9 cellular contexts compared by ENCODE assay signal in genomic region chr1:98660941-98661543, GRCh38. TPM values are rescaled to one million over a fixed set of nuclear protein-coding genes. Genes with fewer than 3 reads are reported as not detected.
A peak's percentile ranks its signal among the peaks of the same experiment; 100 is the strongest.
DNase-seq lines count a peak whose midpoint lies in the region; FAIRE-seq and TF ChIP-seq lines count a peak whose summit lies in the region.
"Had no signal": no experiment of that assay in that cellular context is flagged by ENCODE, and none has a peak within 500 bp of the region (broad histone marks: within the 10 kb centered on the region; RNA-seq: fewer than 3 reads in every experiment).

No MANE protein-coding gene starts in this region.

- H3K36me3 Mint-ChIP-seq in CD4-positive, alpha-beta memory T cell: no peaks in the 10 kb centered on the region

- CTCF ChIA-PET in CD4-positive, alpha-beta memory T cell (lab: Charles Lee; ENCODE audit: partially characterized antibody): no interaction called here

- no peaks in the 10 kb centered on the region for H3K9me3 ChIP-seq in CD4-positive, alpha-beta memory T cell (ENCODE audit: control insufficient read depth in 1 of 2, low read length in 2 of 2)
- H3K9me3 ChIP-seq in HUES64 (ENCODE audit: insufficient read depth, low read depth, low read length) (no peaks in the 10 kb centered on the region), ectodermal cell (ENCODE audit: control insufficient read depth, low read length) (no peaks in the 10 kb centered on the region), mononuclear cell (ENCODE audit: low read depth, low read length) (no peaks in the 10 kb centered on the region)

- H3K4me1 Mint-ChIP-seq in CD4-positive, alpha-beta memory T cell: peaks cover 10 to 21% (median 17%) of the 10 kb centered on the region in 4 donors

- POLR2A ChIA-PET in CD4-positive, alpha-beta memory T cell (lab: Charles Lee; ENCODE audit: partially characterized antibody): no interaction called here

- 7% methylated on average over 25 of the region's 25 CpGs for WGBS in HUES64
- 8 to 9% methylated on average over 25 of the region's 25 CpGs for WGBS in ectodermal cell, 2 experiments
- 2% methylated on average over 25 of the region's 25 CpGs for WGBS in urinary bladder

- peaks cover 0 to 5% (median 0%) of the 10 kb centered on the region in 8 donors for H3K9me3 Mint-ChIP-seq in CD4-positive, alpha-beta memory T cell

- H3K27me3 ChIP-seq in CD4-positive, alpha-beta memory T cell (ENCODE audit: insufficient read depth, low read length): peaks cover 12% of the 10 kb centered on the region
- H3K27me3 ChIP-seq in HUES64 (ENCODE audit: insufficient read depth, low read length) (peaks cover 6% of the 10 kb centered on the region), ectodermal cell (ENCODE audit: control insufficient read depth, insufficient read depth, low read length, poor library complexity, severe bottlenecking) (peaks cover 7% of the 10 kb centered on the region), mononuclear cell (ENCODE audit: insufficient read depth, low read length) (peaks cover 40% of the 10 kb centered on the region)

- peaks cover 16 to 29% of the 10 kb centered on the region in 2 donors for H3K27me3 Mint-ChIP-seq in CD4-positive, alpha-beta memory T cell

- FAIRE-seq in GM12892 (lab: Jason Lieb, UNC): no peak
- FAIRE-seq: endometrium had no signal

- H3K27ac Mint-ChIP-seq in CD4-positive, alpha-beta memory T cell: no peak overlapping the region

- H3K4me3 ChIP-seq in CD4-positive, alpha-beta memory T cell (ENCODE audit: low read length in 2 of 2): no peak overlapping the region
- H3K4me3 ChIP-seq in HUES64 (ENCODE audit: low read length) (peak overlapping the region; percentile 87), ectodermal cell (ENCODE audit: insufficient read depth, low read depth, low read length) (peak overlapping the region; percentile 86), mononuclear cell (ENCODE audit: low read length) (peak overlapping the region; percentile 35), urinary bladder (ENCODE audit: low read depth, low read length) (peak overlapping the region; percentile 85)

- peak overlapping the region; percentile 80 for H3K9ac ChIP-seq in HUES64 (ENCODE audit: low read depth, low read length)

- no peak for TF ChIP-seq POLR2A in GM12892 (IDR thresholded peaks at IDR 0.05; ENCODE audit: low read depth, low read length)

- H3K36me3 ChIP-seq in CD4-positive, alpha-beta memory T cell (ENCODE audit: insufficient read depth, low read length): no peaks in the 10 kb centered on the region
- H3K36me3 ChIP-seq in HUES64 (ENCODE audit: insufficient read depth, low read length) (no peaks in the 10 kb centered on the region), ectodermal cell (ENCODE audit: control insufficient read depth, insufficient read depth, low read length) (no peaks in the 10 kb centered on the region), urinary bladder (ENCODE audit: insufficient read depth) (no peaks in the 10 kb centered on the region)

- H3K4me3 Mint-ChIP-seq in CD4-positive, alpha-beta memory T cell: peak overlapping the region; percentile 25 to 83 (median 79)

- intact Hi-C loops in CD4-positive, alpha-beta memory T cell (cut with micrococcal nuclease): no loop called here

- H3K4me1 ChIP-seq in CD4-positive, alpha-beta memory T cell (ENCODE audit: insufficient read depth, low read length): peaks cover 10% of the 10 kb centered on the region
- H3K4me1 ChIP-seq in HUES64 (ENCODE audit: insufficient read depth, low read length) (peaks cover 15% of the 10 kb centered on the region), ectodermal cell (ENCODE audit: control insufficient read depth, insufficient read depth, low read length) (no peaks in the 10 kb centered on the region), mononuclear cell (ENCODE audit: insufficient read depth, low read length) (peaks cover 7% of the 10 kb centered on the region), urinary bladder (ENCODE audit: insufficient read depth) (no peaks in the 10 kb centered on the region)

- H3K27ac ChIP-seq in CD4-positive, alpha-beta memory T cell (ENCODE audit: low read depth, low read length): no peak overlapping the region
- H3K27ac ChIP-seq in HUES64 (ENCODE audit: low read depth, low read length) (no peak overlapping the region), ectodermal cell (ENCODE audit: insufficient read depth, low read depth, low read length, poor library complexity, severe bottlenecking) (no peak overlapping the region), urinary bladder (ENCODE audit: low read depth) (peak overlapping the region; percentile 80)

- no peak for DNase-seq in CD4-positive, alpha-beta memory T cell
- DNase-seq in islet precursor cell: no peak
- DNase-seq in NCI-H345 (lab: John Stamatoyannopoulos, UW): no peak
- DNase-seq in GM12892 (ENCODE audit: insufficient read length): no peak

RNA-seq across cellular contexts. Expression of gene SNX7, which starts 0.5 kb away (rescaled TPM):
- under 1 TPM; 0.35 to 0.83 TPM for total RNA-seq in CD4-positive, alpha-beta memory T cell
- under 1 TPM; 0.48 to 0.55 TPM for polyA plus RNA-seq in CD4-positive, alpha-beta memory T cell
- polyA plus RNA-seq in HUES64 (2013, experiment 1 of 2): 25.3 TPM
- 27.8 TPM for polyA plus RNA-seq in HUES64 (2013, experiment 2 of 2)
- 39.2 TPM for polyA plus RNA-seq in ectodermal cell (2013, experiment 1 of 4)
- polyA plus RNA-seq in ectodermal cell (2013, experiment 2 of 4): 45.7 TPM
- polyA plus RNA-seq in ectodermal cell (2013, experiment 3 of 4): 38.0 TPM
- polyA plus RNA-seq in ectodermal cell (2013, experiment 4 of 4): 38.2 TPM
- 0.42 TPM for total RNA-seq in mononuclear cell
- 68.5 TPM for total RNA-seq in urinary bladder
- polyA plus RNA-seq in urinary bladder: 32.2 TPM
- polyA plus RNA-seq in GM12892 (2012; ENCODE audit: missing spikeins): not detected

Comparison
In these comparisons a context has a peak if more than half of its experiments do, and no peak if none do; other contexts are left out.
1. H3K4me3 ChIP-seq: peak in HUES64 (single experiment), ectodermal cell (single experiment), mononuclear cell (single experiment) and urinary bladder (single experiment); none in CD4-positive, alpha-beta memory T cell (0 of 2).
2. RNA of gene SNX7, which starts 0.5 kb away (total RNA-seq): 68.5 TPM in urinary bladder (single experiment); 0.35 to 0.83 TPM in CD4-positive, alpha-beta memory T cell and 0.42 TPM in mononuclear cell (single experiment); every median in the first group is over 10 times any median in the second.